1 cellular context compared by ENCODE assay signal in genomic region chr6:51049983-51050877, GRCh38.
TF ChIP-seq lines count a peak whose summit lies in the region.

No MANE protein-coding gene starts in this region.

TF ChIP-seq in GM23338, 12 proteins besides CTCF, POLR2A, EP300 and RAD21 (continued from another document):
- TF ChIP-seq ZNF462 (CRISPR knock-in tag; IDR thresholded peaks at IDR 0.05) = no peak
- no peak for TF ChIP-seq POLR2AphosphoS5 (IDR thresholded peaks at IDR 0.05; ENCODE audit: low read depth)
- no peak for TF ChIP-seq NANOG (IDR thresholded peaks at IDR 0.05; ENCODE audit: borderline replicate concordance)
- no peak for TF ChIP-seq REST (IDR thresholded peaks at IDR 0.05; ENCODE audit: unreplicated experiment)
- no peak for TF ChIP-seq EZH2 (IDR thresholded peaks at IDR 0.05; ENCODE audit: low read depth, unreplicated experiment)
- TF ChIP-seq EZH2phosphoT487 (IDR thresholded peaks at IDR 0.05; ENCODE audit: unreplicated experiment) = no peak
- TF ChIP-seq ETS1 (IDR thresholded peaks at IDR 0.05) = no peak
